Comparison of ENCODE assay signal across 26 cellular contexts in the genomic region with DNA sequence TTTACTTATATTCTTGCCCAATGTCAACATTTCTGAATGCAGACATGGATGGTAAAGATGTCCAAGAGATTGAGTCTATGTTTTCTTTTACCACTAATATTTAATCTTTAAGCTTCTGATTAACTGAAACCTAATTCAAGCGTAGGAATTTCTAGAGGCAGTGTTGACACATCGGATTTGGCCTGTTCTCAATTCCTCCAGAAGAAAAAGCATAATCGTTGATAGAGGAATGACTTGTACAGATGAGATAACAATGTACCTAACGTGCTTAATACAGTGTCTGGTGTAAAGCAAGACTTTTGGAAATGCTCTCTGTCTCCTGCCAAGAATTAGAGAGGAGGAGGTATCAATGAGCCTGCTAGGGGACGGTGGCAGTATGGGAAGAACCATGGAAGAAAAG. TPM values are rescaled to one million over a fixed set of nuclear protein-coding genes. Genes with fewer than 3 reads are reported as not detected.
A peak's percentile ranks its signal among the peaks of the same experiment; 100 is the strongest.
DNase-seq lines count a peak whose midpoint lies in the region; ATAC-seq, FAIRE-seq and TF ChIP-seq lines count a peak whose summit lies in the region.
"Had no signal": no experiment of that assay in that cellular context is flagged by ENCODE, and none has a peak within 500 bp of the region (broad histone marks: within the 10 kb centered on the region; RNA-seq: fewer than 3 reads in every experiment).

No MANE protein-coding gene starts in this region.

- no peak overlapping the region for H3K23ac ChIP-seq in H9 (ENCODE audit: insufficient read length, low read depth, low read length)

- H3K14ac ChIP-seq in H9 (ENCODE audit: insufficient read depth, low read length), result no peak overlapping the region

- H3K56ac ChIP-seq in H9 (ENCODE audit: insufficient read length, low read depth, low read length), result no peak overlapping the region

- H4K20me1 ChIP-seq in H9 (ENCODE audit: control insufficient read depth, insufficient read depth, insufficient read length), result no peaks in the 10 kb centered on the region

- H2BK5ac ChIP-seq in H9 (ENCODE audit: insufficient read length, low read length), result no peak overlapping the region

- no peak overlapping the region for H3K4ac ChIP-seq in H9 (ENCODE audit: low read depth, low read length)

- peaks cover 0 to 5% (median 0%) of the 10 kb centered on the region in 3 donors for H3K4me1 ChIP-seq in pancreas
- no peaks in the 10 kb centered on the region for H3K4me1 ChIP-seq in H9 (ENCODE audit: insufficient read depth, low read length)
- H3K4me1 ChIP-seq: HAP-1, Peyer's patch had no signal

- no peaks in the 10 kb centered on the region for H3K36me3 ChIP-seq in kidney epithelial cell (ENCODE audit: control insufficient read depth, insufficient read depth, low read length)
- H3K36me3 ChIP-seq in pancreas, result no peaks in the 10 kb centered on the region
- H3K36me3 ChIP-seq in MG63, result no peaks in the 10 kb centered on the region
- H3K36me3 ChIP-seq in WERI-Rb-1, result no peaks in the 10 kb centered on the region
- H3K36me3 ChIP-seq: HAP-1, Peyer's patch had no signal

- no peak overlapping the region for H3T11ph ChIP-seq in H9 (ENCODE audit: low read length)

- no peaks in the 10 kb centered on the region for H3K9me3 Mint-ChIP-seq in H9
- H3K9me3 Mint-ChIP-seq: CD4-positive, alpha-beta memory T cell had no signal

- no peaks in the 10 kb centered on the region for H3K23me2 ChIP-seq in H9 (ENCODE audit: insufficient read length, low read depth, low read length, poor library complexity, severe bottlenecking)

- no peak overlapping the region for H4K91ac ChIP-seq in H9 (ENCODE audit: insufficient read length, low read depth, low read length)

- H3K4me3 Mint-ChIP-seq in H9, result no peak overlapping the region
- H3K4me3 Mint-ChIP-seq: CD4-positive, alpha-beta memory T cell had no signal

- H3K9me3 ChIP-seq in pancreas (no peaks in the 10 kb centered on the region), MG63 (no peaks in the 10 kb centered on the region), WERI-Rb-1 (ENCODE audit: severe bottlenecking) (no peaks in the 10 kb centered on the region), H9 (ENCODE audit: control insufficient read depth, low read depth, low read length) (no peaks in the 10 kb centered on the region)
- H3K9me3 ChIP-seq: HAP-1, Peyer's patch had no signal

- no peak overlapping the region for H3K9ac ChIP-seq in H9 (ENCODE audit: extremely low read depth, insufficient read length, low read length)
- H3K9ac ChIP-seq: GM23248, KMS-11 had no signal

- peak; percentile 50 to 78 (median 60) for ATAC-seq in pancreas

- 21 to 26% methylated on average over 5 of the region's 5 CpGs for WGBS in pancreas, 2 donors
- no CpG with 5 or more reads among the region's 5 CpGs for WGBS in H9 (ENCODE audit: extremely low coverage, insufficient read length, low lambda C conversion rate)

- no peak for FAIRE-seq in pancreas (lab: Jason Lieb, UNC)
- FAIRE-seq: A204.1, G401.6 had no signal

- H2BK12ac ChIP-seq in H9 (ENCODE audit: insufficient read length, low read depth, low read length), result no peak overlapping the region

- no peak overlapping the region for H2AK5ac ChIP-seq in H9 (ENCODE audit: insufficient read length, low read length)

- H3K18ac ChIP-seq in H9 (ENCODE audit: insufficient read length, low read depth, low read length), result no peak overlapping the region

- H3K4me3 ChIP-seq in kidney epithelial cell (ENCODE audit: low read depth, low read length) (no peak overlapping the region), pancreas (no peak overlapping the region), MG63 (no peak overlapping the region), WERI-Rb-1 (ENCODE audit: low read depth, low read length) (no peak overlapping the region)
- H3K4me3 ChIP-seq: GM23248, HAP-1, Peyer's patch had no signal

- intact Hi-C loops in pancreas (cut with DNase I), result no loop called here

- H3K27me3 Mint-ChIP-seq in H9 (ENCODE audit: low read depth), result no peaks in the 10 kb centered on the region

- no peak overlapping the region for H4K8ac ChIP-seq in H9 (replicated peaks; ENCODE audit: insufficient read length, low read depth, low read length)

- no peak overlapping the region for H4K5ac ChIP-seq in H9 (ENCODE audit: insufficient read length, low read depth, low read length)

- in situ Hi-C loops in ACHN (cut with HindIII; ENCODE audit: low pct_ligation_motif_present, low pct_unique_long_range_greater_than_20kb, low sequenced_read_pairs), result no loop called here

- DNase-seq in ACHN (peak; percentile 21), kidney epithelial cell (ENCODE audit: low read depth) (peak; percentile 19), pancreas (no peak), MG63 (no peak), hypothalamus (lab: John Stamatoyannopoulos, UW) (no peak), WERI-Rb-1 (no peak), H9 (no peak)
- DNase-seq: C1 segment of cervical spinal cord; CD4-positive, alpha-beta memory T cell; COR-L47; GM23248; IMR-90; NCI-H1092; NCI-H1417 treated with DMSO at 0.1 percent for 48 hours; NCI-H1694 treated with DMSO at 0.1 percent for 48 hours; NCI-H2081; NCI-H2227 treated with DMSO at 0.1 percent for 48 hours; NCI-H526 treated with DMSO at 0.1 percent for 48 hours; Peyer's patch; SHP77 treated with DMSO at 0.1 percent for 48 hours had no signal

- no peaks in the 10 kb centered on the region for H3K36me3 Mint-ChIP-seq in H9 (ENCODE audit: insufficient read depth in 1 of 3, low read depth in 3 of 3)
- H3K36me3 Mint-ChIP-seq: CD4-positive, alpha-beta memory T cell had no signal

- H3K27me3 ChIP-seq in kidney epithelial cell (ENCODE audit: control insufficient read depth, insufficient read depth, low read length) (no peaks in the 10 kb centered on the region), pancreas (no peaks in the 10 kb centered on the region), MG63 (no peaks in the 10 kb centered on the region), WERI-Rb-1 (ENCODE audit: insufficient read depth, low read depth, severe bottlenecking) (no peaks in the 10 kb centered on the region), H9 (ENCODE audit: insufficient read depth, low read length) (no peaks in the 10 kb centered on the region)
- H3K27me3 ChIP-seq: Peyer's patch had no signal

- H2BK20ac ChIP-seq in H9 (ENCODE audit: low read depth, low read length, poor library complexity, severe bottlenecking), result no peak overlapping the region

- H2BK120ac ChIP-seq in H9 (ENCODE audit: low read depth, low read length, poor library complexity, severe bottlenecking), result no peak overlapping the region

- no peak overlapping the region for H3K4me2 ChIP-seq in H9 (ENCODE audit: insufficient read depth, insufficient read length, low read length)
- H3K4me2 ChIP-seq: KMS-11 had no signal

- H3K27ac Mint-ChIP-seq in H9, result no peak overlapping the region
- H3K27ac Mint-ChIP-seq: CD4-positive, alpha-beta memory T cell had no signal

- no peaks in the 10 kb centered on the region for H3K79me1 ChIP-seq in H9 (ENCODE audit: insufficient read depth, low read depth, low read length, poor library complexity, severe bottlenecking)

- peak overlapping the region; percentile 5; the same call in 1 of the 2 replicates for H3K27ac ChIP-seq in VCaP
- no peak overlapping the region for H3K27ac ChIP-seq in pancreas
- H3K27ac ChIP-seq in WERI-Rb-1, result no peak overlapping the region
- no peak overlapping the region for H3K27ac ChIP-seq in H9 (ENCODE audit: insufficient read length, low read depth, low read length)
- H3K27ac ChIP-seq: GM23248, KMS-11, Peyer's patch had no signal

- no peak overlapping the region for H2BK15ac ChIP-seq in H9 (ENCODE audit: low read depth, low read length)

- TF ChIP-seq CTCF in VCaP (conservative IDR thresholded peaks at IDR 0.05) (no peak), kidney epithelial cell (IDR thresholded peaks at IDR 0.05; ENCODE audit: insufficient read depth, low read length, poor library complexity, severe bottlenecking) (no peak), pancreas (IDR thresholded peaks at IDR 0.05) (no peak), WERI-Rb-1 (IDR thresholded peaks at IDR 0.05; ENCODE audit: low read depth, low read length) (no peak), H9 (conservative IDR thresholded peaks at IDR 0.05) (no peak)

- H3K4me1 Mint-ChIP-seq in H9, result no peaks in the 10 kb centered on the region
- H3K4me1 Mint-ChIP-seq: CD4-positive, alpha-beta memory T cell had no signal

- no peak overlapping the region for H2AFZ ChIP-seq in H9 (ENCODE audit: low read length)
- H2AFZ ChIP-seq: GM23248 had no signal

- H3K79me2 ChIP-seq in H9 (ENCODE audit: insufficient read depth, low read length), result no peaks in the 10 kb centered on the region

RNA-seq across cellular contexts. Expression of gene SLC15A1, which starts 35.2 kb away (rescaled TPM):
- 0.68 and 1.1 TPM in 2 replicates for total RNA-seq in kidney epithelial cell
- total RNA-seq in pancreas, result 1 to 10 TPM; 4.6 to 9.9 (median 6.2) TPM
- 10 to 100 TPM in 1 of 2 donors, 1 to 10 TPM in 1; 9.7 to 16.7 TPM for polyA plus RNA-seq in pancreas
- 0.49 TPM in 1 of 2 replicates, not detected in the other for total RNA-seq in MG63 (2014; rRNA removed; shearing (Covaris generic); ENCODE audit: low replicate concordance)
- total RNA-seq in H9 (2021), result 1.9 and 2.0 TPM in 2 replicates
- total RNA-seq: CD4-positive, alpha-beta memory T cell; GM23248; IMR-90; NCI-H460 had no signal
- polyA plus RNA-seq: CD4-positive, alpha-beta memory T cell; GM23248; IMR-90 had no signal

Comparison
In these comparisons a context has a peak if more than half of its experiments do, and no peak if none do; other contexts are left out.
1. DNase-seq: peak in ACHN (single experiment) and kidney epithelial cell (single experiment); none in pancreas (0 of 6), MG63 (single experiment), hypothalamus (0 of 51), WERI-Rb-1 (single experiment) and H9 (single experiment).